Comparison of ENCODE assay signal across 12 cellular contexts in the genomic region with DNA sequence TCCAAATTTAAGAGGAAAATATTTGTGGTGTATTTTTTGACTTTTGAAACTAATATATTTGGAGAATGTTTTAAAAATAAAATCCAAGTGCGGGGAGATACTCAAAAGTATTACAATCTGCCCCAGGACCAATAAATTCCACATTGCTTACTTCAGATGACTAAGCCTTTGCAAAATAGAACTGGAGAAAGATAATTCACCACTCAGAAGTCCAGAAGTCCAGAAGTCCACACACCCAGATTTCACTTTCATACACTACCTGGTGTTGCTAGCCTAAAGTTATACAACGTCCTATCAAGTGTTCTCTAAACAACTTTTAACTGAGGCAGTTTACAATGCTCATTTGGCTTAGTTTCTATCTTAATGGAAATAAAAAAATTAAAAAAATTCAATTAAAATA.
A peak's percentile ranks its signal among the peaks of the same experiment; 100 is the strongest.
DNase-seq lines count a peak whose midpoint lies in the region; ATAC-seq lines count a peak whose summit lies in the region.
"Had no signal": no experiment of that assay in that cellular context is flagged by ENCODE, and none has a peak within 500 bp of the region (broad histone marks: within the 10 kb centered on the region; RNA-seq: fewer than 3 reads in every experiment).

No MANE protein-coding gene starts in this region.

- no peak for ATAC-seq in HG02885 (IDR thresholded peaks at IDR 0.05; ENCODE audit: poor library complexity, unreplicated experiment)
- no peak for ATAC-seq in HG02938 (IDR thresholded peaks at IDR 0.05; ENCODE audit: unreplicated experiment)
- ATAC-seq: HepG2 had no signal

- DNase-seq in EL (peak; percentile 43), HuH-7 (ENCODE audit: low spot score) (peak; percentile 18), amniotic epithelial cell (ENCODE audit: low read depth) (peak; percentile 4), AML-193 (lab: John Stamatoyannopoulos, UW) (no peak), HPDE6-E6E7 (ENCODE audit: extremely low spot score) (no peak)
- DNase-seq: CD4-positive, CD25-positive, alpha-beta regulatory T cell; DMS53; GOT3; H9 had no signal

Comparison
In these comparisons a context has a peak if more than half of its experiments do, and no peak if none do; other contexts are left out.
1. DNase-seq: peak in EL (single experiment), HuH-7 (single experiment) and amniotic epithelial cell (single experiment); none in AML-193 (0 of 2) and HPDE6-E6E7 (single experiment).